In the genomic region with DNA sequence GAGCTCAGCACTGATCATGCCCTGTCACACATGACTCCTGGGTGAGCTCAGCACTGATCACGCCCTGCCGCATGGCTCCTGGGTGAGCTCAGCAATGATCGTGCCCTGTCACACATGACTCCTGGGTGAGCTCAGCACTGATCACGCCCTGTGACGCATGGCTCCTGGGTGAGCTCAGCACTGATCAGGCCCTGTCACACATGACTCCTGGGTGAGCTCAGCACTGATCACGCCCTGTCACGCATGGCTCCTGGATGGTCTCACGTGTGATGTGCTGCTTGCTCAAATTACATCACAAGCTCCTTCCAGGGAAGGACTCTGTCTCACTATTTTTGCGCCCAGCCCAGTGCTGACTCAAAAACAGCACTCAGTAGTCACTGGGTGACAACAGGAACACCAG, we compare ENCODE assay signal across 22 cellular contexts.
"Had no signal": no experiment of that assay in that cellular context is flagged by ENCODE, and none has a peak within 500 bp of the region (broad histone marks: within the 10 kb centered on the region; RNA-seq: fewer than 3 reads in every experiment).

No MANE protein-coding gene starts in this region.

- H3K27me3 ChIP-seq: brain microvascular endothelial cell, esophagus squamous epithelium, neutrophil, pancreas, upper lobe of right lung had no signal

- H3K4me3 ChIP-seq: coronary artery, esophagus squamous epithelium, lung, pancreas, smooth muscle cell, upper lobe of right lung had no signal

- H3K9me3 ChIP-seq: esophagus squamous epithelium, neutrophil, pancreas, upper lobe of right lung had no signal

- ATAC-seq: activated naive CD8-positive, alpha-beta T cell treated with anti-CD3 and anti-CD28 coated beads, Interleukin-2, amount 50 U/mL, for 24 hours; left colon; natural killer cell; pancreas; sciatic nerve; upper lobe of right lung had no signal

- FAIRE-seq: pancreas had no signal

- H3K4me1 ChIP-seq: pancreas, upper lobe of right lung had no signal

- DNase-seq: activated B cell treated with CpG ODN at 0.5 μM for 24 hours; activated CD4-positive, alpha-beta T cell treated with anti-CD3 and anti-CD28 coated beads for 48 hours; activated CD8-positive, alpha-beta memory T cell treated with anti-CD3 and anti-CD28 coated beads, Interleukin-2, amount 50 U/mL, for 4 hours; activated effector memory CD4-positive, alpha-beta T cell treated with Interleukin-2 at 50 U/mL for 16 hours; activated naive CD4-positive, alpha-beta T cell treated with anti-CD3 and anti-CD28 coated beads, Interleukin-2, amount 10 ng/mL, durations not matched to agents 7 days and 5 days; activated naive CD8-positive, alpha-beta T cell treated with anti-CD3 and anti-CD28 coated beads, Interleukin-2, amount 50 U/mL, for 24 hours; activated T-cell treated with anti-CD3 and anti-CD28 coated beads, Interleukin-2, amount 50 U/mL, for 4 hours; aorta; brain microvascular endothelial cell; esophagus squamous epithelium; islet precursor cell; left colon; natural killer cell; stimulated activated CD4-positive, alpha-beta T cell treated with anti-CD3 and anti-CD28 coated beads, Interleukin-4, amount 100 ng/mL, for 4 hours; stimulated activated naive B cell treated with anti-CD40 and anti-IgM and Interleukin-4, amounts not matched to agents 10 μg/mL and 1 μg/mL and 100 μg/mL, for 72 hours; upper lobe of right lung had no signal

- H3K27ac ChIP-seq: brain microvascular endothelial cell, coronary artery, neutrophil, pancreas, upper lobe of right lung had no signal

- H3K4me2 ChIP-seq: smooth muscle cell had no signal

- H3K36me3 ChIP-seq: brain microvascular endothelial cell had no signal
